6 cellular contexts compared by ENCODE assay signal in genomic region chr19:1904385-1905070, GRCh38. TPM values are rescaled to one million over a fixed set of nuclear protein-coding genes. Genes with fewer than 3 reads are reported as not detected.
A peak's percentile ranks its signal among the peaks of the same experiment; 100 is the strongest.
DNase-seq lines count a peak whose midpoint lies in the region; ATAC-seq and TF ChIP-seq lines count a peak whose summit lies in the region.

No MANE protein-coding gene starts in this region.

- H3K36me3 Mint-ChIP-seq in activated naive CD8-positive, alpha-beta T cell, result no peaks in the 10 kb centered on the region
- no peaks in the 10 kb centered on the region for H3K36me3 Mint-ChIP-seq in mesothelial cell of epicardium

- no peaks in the 10 kb centered on the region for H3K9me3 Mint-ChIP-seq in activated naive CD8-positive, alpha-beta T cell (ENCODE audit: low read depth)
- H3K9me3 Mint-ChIP-seq in mesothelial cell of epicardium, result no peaks in the 10 kb centered on the region

- peak overlapping the region; percentile 78 for H3K4me3 Mint-ChIP-seq in activated naive CD8-positive, alpha-beta T cell
- H3K4me3 Mint-ChIP-seq in mesothelial cell of epicardium, result peak overlapping the region; percentile 83

- DNase-seq in COLO668 (lab: John Stamatoyannopoulos, UW; ENCODE audit: unreplicated experiment) (peak; percentile 12), mesothelial cell of epicardium (ENCODE audit: low spot score in 2 of 2, unreplicated experiment in 2 of 2) (peak in 1 of 2 experiments; percentile 65), left lobe of liver (ENCODE audit: low spot score) (no peak)

- TF ChIP-seq CTCF in mesothelial cell of epicardium (IDR thresholded peaks at IDR 0.05; ENCODE audit: unreplicated experiment), result no peak

- H3K27me3 Mint-ChIP-seq in activated naive CD8-positive, alpha-beta T cell, result no peaks in the 10 kb centered on the region
- H3K27me3 Mint-ChIP-seq in mesothelial cell of epicardium (ENCODE audit: low read depth), result no peaks in the 10 kb centered on the region

- ATAC-seq in HG02798 (IDR thresholded peaks at IDR 0.05; ENCODE audit: poor library complexity, unreplicated experiment) (peak; percentile 11), HG02970 (IDR thresholded peaks at IDR 0.05; ENCODE audit: low FRiP score, unreplicated experiment) (no peak), left lobe of liver (no peak)

- H3K4me1 Mint-ChIP-seq in activated naive CD8-positive, alpha-beta T cell (ENCODE audit: low read depth), result peaks cover 32% of the 10 kb centered on the region
- H3K4me1 Mint-ChIP-seq in mesothelial cell of epicardium, result peaks cover 23% of the 10 kb centered on the region

- H3K27ac Mint-ChIP-seq in activated naive CD8-positive, alpha-beta T cell, result no peak overlapping the region
- peak overlapping the region; percentile 96 for H3K27ac Mint-ChIP-seq in mesothelial cell of epicardium

RNA-seq across cellular contexts. Expression of gene ADAT3, which starts 0.7 kb away (rescaled TPM):
- total RNA-seq in mesothelial cell of epicardium (14.2 to 17.2 TPM (median 15.5 TPM) in 3 replicates), left lobe of liver (4.5 TPM)

RNA-seq across cellular contexts. Expression of gene SCAMP4, which starts 0.7 kb away (rescaled TPM):
- total RNA-seq in mesothelial cell of epicardium, result 93.5 to 97.7 TPM (median 93.5 TPM) in 3 replicates
- total RNA-seq in left lobe of liver, result 23.9 TPM

RNA-seq across cellular contexts. Expression of gene ABHD17A, which starts 19.2 kb away (rescaled TPM):
- total RNA-seq in mesothelial cell of epicardium (59.4 to 67.2 TPM (median 62.0 TPM) in 3 replicates), left lobe of liver (29.4 TPM)

RNA-seq across cellular contexts. Expression of gene CSNK1G2, which starts 36.4 kb away (rescaled TPM):
- total RNA-seq in mesothelial cell of epicardium, result 79.1 to 84.0 TPM (median 81.8 TPM) in 3 replicates
- total RNA-seq in left lobe of liver, result 21.8 TPM

RNA-seq across cellular contexts. Expression of gene KLF16, which starts 41.1 kb away (rescaled TPM):
- total RNA-seq in mesothelial cell of epicardium (22.0 to 24.1 TPM (median 23.5 TPM) in 3 replicates), left lobe of liver (11.9 TPM)
